ENCODE assay signal across 19 cellular contexts in the genomic region with DNA sequence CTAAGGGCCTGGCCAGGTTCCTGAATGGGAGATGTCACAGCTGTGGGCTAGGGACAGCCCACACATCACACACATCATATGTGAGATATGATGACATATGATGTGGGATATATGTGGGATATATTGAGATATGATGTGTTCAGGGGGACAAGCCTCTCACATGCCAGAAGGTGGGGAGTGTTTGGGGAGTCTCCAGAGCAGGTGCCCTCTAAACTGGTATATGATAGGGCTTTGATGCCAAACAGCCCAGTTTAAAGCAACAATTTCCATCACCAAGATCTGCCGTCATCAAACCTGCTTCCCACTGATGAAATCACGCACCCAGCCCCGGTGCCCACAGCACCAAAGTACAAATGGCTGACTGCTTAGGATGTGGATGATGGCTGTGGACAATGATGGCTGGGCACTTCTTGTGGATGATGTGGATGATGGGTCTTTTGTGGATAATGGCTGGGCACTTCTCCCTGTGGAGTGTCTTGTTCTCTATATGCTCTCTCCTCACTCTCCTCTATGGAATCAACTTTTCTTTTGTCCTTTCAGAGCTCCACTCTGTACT. TPM values are rescaled to one million over a fixed set of nuclear protein-coding genes. Genes with fewer than 3 reads are reported as not detected.
A peak's percentile ranks its signal among the peaks of the same experiment; 100 is the strongest.
DNase-seq lines count a peak whose midpoint lies in the region; ATAC-seq and TF ChIP-seq lines count a peak whose summit lies in the region.
"Had no signal": no experiment of that assay in that cellular context is flagged by ENCODE, and none has a peak within 500 bp of the region (broad histone marks: within the 10 kb centered on the region; RNA-seq: fewer than 3 reads in every experiment).

No MANE protein-coding gene starts in this region.

- peak; percentile 7 to 29 for DNase-seq in activated CD4-positive, alpha-beta T cell treated with anti-CD3 and anti-CD28 coated beads for 4 hours
- DNase-seq in activated CD4-positive, alpha-beta T cell treated with anti-CD3 and anti-CD28 coated beads for 1 hour, result no peak
- DNase-seq in Peyer's patch, result no peak
- no peak for DNase-seq in activated naive CD4-positive, alpha-beta T cell treated with anti-CD3 and anti-CD28 coated beads, Interleukin-2, amount 50 U/mL, for 72 hours (ENCODE audit: low spot score in 2 of 2)
- no peak for DNase-seq in natural killer cell treated with Interleukin-12 subunit alpha and Interleukin-12 subunit beta and Interleukin-15 and Interleukin-18, amount 100 ng/mL, for 72 hours (ENCODE audit: low spot score)
- DNase-seq in T1000 (lab: John Stamatoyannopoulos, UW), result no peak
- no peak for DNase-seq in activated effector memory CD4-positive, alpha-beta T cell treated with Interleukin-2 at 50 U/mL for 16 hours
- DNase-seq: activated CD4-positive, CD25-positive, alpha-beta regulatory T cell treated with anti-CD3 and anti-CD28 coated beads, Interleukin-2, amount 50 U/mL, for 72 hours; colonic mucosa; DMS79; heart right ventricle; NCI-H2081; NCI-H510A treated with DMSO at 0.1 percent for 48 hours; Right ventricle myocardium superior; testis had no signal

- H3K36me3 Mint-ChIP-seq in activated naive CD4-positive, alpha-beta T cell treated with anti-CD3 and anti-CD28 coated beads, Interleukin-2, amount 50 U/mL, for 72 hours, result peaks cover 39 to 87% of the 10 kb centered on the region in 2 donors
- no peaks in the 10 kb centered on the region for H3K36me3 Mint-ChIP-seq in natural killer cell treated with Interleukin-12 subunit alpha and Interleukin-12 subunit beta and Interleukin-15 and Interleukin-18, amount 100 ng/mL, for 72 hours

- ATAC-seq in activated naive CD4-positive, alpha-beta T cell treated with anti-CD3 and anti-CD28 coated beads, Interleukin-2, amount 50 U/mL, for 72 hours, result peak in 1 of 2 donors; percentile 19
- no peak for ATAC-seq in natural killer cell treated with Interleukin-12 subunit alpha and Interleukin-12 subunit beta and Interleukin-15 and Interleukin-18, amount 100 ng/mL, for 72 hours
- ATAC-seq in HG03521 (IDR thresholded peaks at IDR 0.05; ENCODE audit: unreplicated experiment), result no peak
- ATAC-seq: heart right ventricle had no signal

- H3K4me3 ChIP-seq in Peyer's patch, result no peak overlapping the region
- H3K4me3 ChIP-seq: colonic mucosa, heart right ventricle, lung, testis had no signal

- no peak for TF ChIP-seq POLR2A in Peyer's patch (IDR thresholded peaks at IDR 0.05)

- peaks cover 0 to 13% (median 3%) of the 10 kb centered on the region in 4 donors for H3K4me1 ChIP-seq in Peyer's patch
- H3K4me1 ChIP-seq: colonic mucosa, heart right ventricle, parathyroid adenoma, testis had no signal

- no peaks in the 10 kb centered on the region for H3K9me3 ChIP-seq in Peyer's patch
- H3K9me3 ChIP-seq: colonic mucosa, heart right ventricle, testis had no signal

- peak overlapping the region; percentile 96 to 97 for H3K27ac Mint-ChIP-seq in activated naive CD4-positive, alpha-beta T cell treated with anti-CD3 and anti-CD28 coated beads, Interleukin-2, amount 50 U/mL, for 72 hours
- H3K27ac Mint-ChIP-seq in natural killer cell treated with Interleukin-12 subunit alpha and Interleukin-12 subunit beta and Interleukin-15 and Interleukin-18, amount 100 ng/mL, for 72 hours, result peak overlapping the region; percentile 55 to 83

- H3K27me3 ChIP-seq in Peyer's patch, result no peaks in the 10 kb centered on the region
- H3K27me3 ChIP-seq: colonic mucosa, heart right ventricle, testis had no signal

- TF ChIP-seq CTCF in Peyer's patch (IDR thresholded peaks at IDR 0.05), result no peak

- H3K4me3 Mint-ChIP-seq in natural killer cell treated with Interleukin-12 subunit alpha and Interleukin-12 subunit beta and Interleukin-15 and Interleukin-18, amount 100 ng/mL, for 72 hours, result no peak overlapping the region

- peak overlapping the region in 3 of 4 donors; percentile 64 to 72 (median 70) for H3K27ac ChIP-seq in Peyer's patch
- H3K27ac ChIP-seq: C4-2B, colonic mucosa, parathyroid adenoma, testis had no signal

- peaks cover 11 to 15% of the 10 kb centered on the region in 2 donors for H3K4me1 Mint-ChIP-seq in natural killer cell treated with Interleukin-12 subunit alpha and Interleukin-12 subunit beta and Interleukin-15 and Interleukin-18, amount 100 ng/mL, for 72 hours (ENCODE audit: low read depth in 2 of 2)

- no peaks in the 10 kb centered on the region for H3K27me3 Mint-ChIP-seq in natural killer cell treated with Interleukin-12 subunit alpha and Interleukin-12 subunit beta and Interleukin-15 and Interleukin-18, amount 100 ng/mL, for 72 hours

- peaks cover 9 to 10% of the 10 kb centered on the region in 2 donors for H3K9me3 Mint-ChIP-seq in activated naive CD4-positive, alpha-beta T cell treated with anti-CD3 and anti-CD28 coated beads, Interleukin-2, amount 50 U/mL, for 72 hours
- H3K9me3 Mint-ChIP-seq in natural killer cell treated with Interleukin-12 subunit alpha and Interleukin-12 subunit beta and Interleukin-15 and Interleukin-18, amount 100 ng/mL, for 72 hours, result no peaks in the 10 kb centered on the region

- no peaks in the 10 kb centered on the region for H3K36me3 ChIP-seq in Peyer's patch
- H3K36me3 ChIP-seq: colonic mucosa, heart right ventricle had no signal

RNA-seq across cellular contexts. Expression of gene FBLN7, which starts 50.9 kb away (rescaled TPM):
- 1 to 10 TPM in 3 of 4 donors, not detected in 1; 1.5 to 7.4 (median 1.9) TPM for total RNA-seq in Peyer's patch
- total RNA-seq in activated naive CD4-positive, alpha-beta T cell treated with anti-CD3 and anti-CD28 coated beads, Interleukin-2, amount 50 U/mL, for 72 hours, result 10 to 100 TPM; 25.4 to 48.5 TPM
- under 1 TPM; 0.38 to 0.61 TPM for total RNA-seq in natural killer cell treated with Interleukin-12 subunit alpha and Interleukin-12 subunit beta and Interleukin-15 and Interleukin-18, amount 100 ng/mL, for 72 hours

Comparison
In these comparisons a context has a peak if more than half of its experiments do, and no peak if none do; other contexts are left out.
1. DNase-seq: peak in activated CD4-positive, alpha-beta T cell treated with anti-CD3 and anti-CD28 coated beads for 4 hours (2 of 2); none in activated CD4-positive, alpha-beta T cell treated with anti-CD3 and anti-CD28 coated beads for 1 hour (single experiment), Peyer's patch (0 of 3), activated naive CD4-positive, alpha-beta T cell treated with anti-CD3 and anti-CD28 coated beads, Interleukin-2, amount 50 U/mL, for 72 hours (0 of 2), natural killer cell treated with Interleukin-12 subunit alpha and Interleukin-12 subunit beta and Interleukin-15 and Interleukin-18, amount 100 ng/mL, for 72 hours (single experiment), T1000 (single experiment) and activated effector memory CD4-positive, alpha-beta T cell treated with Interleukin-2 at 50 U/mL for 16 hours (single experiment).